2 cellular contexts compared by ENCODE assay signal in the genomic region with DNA sequence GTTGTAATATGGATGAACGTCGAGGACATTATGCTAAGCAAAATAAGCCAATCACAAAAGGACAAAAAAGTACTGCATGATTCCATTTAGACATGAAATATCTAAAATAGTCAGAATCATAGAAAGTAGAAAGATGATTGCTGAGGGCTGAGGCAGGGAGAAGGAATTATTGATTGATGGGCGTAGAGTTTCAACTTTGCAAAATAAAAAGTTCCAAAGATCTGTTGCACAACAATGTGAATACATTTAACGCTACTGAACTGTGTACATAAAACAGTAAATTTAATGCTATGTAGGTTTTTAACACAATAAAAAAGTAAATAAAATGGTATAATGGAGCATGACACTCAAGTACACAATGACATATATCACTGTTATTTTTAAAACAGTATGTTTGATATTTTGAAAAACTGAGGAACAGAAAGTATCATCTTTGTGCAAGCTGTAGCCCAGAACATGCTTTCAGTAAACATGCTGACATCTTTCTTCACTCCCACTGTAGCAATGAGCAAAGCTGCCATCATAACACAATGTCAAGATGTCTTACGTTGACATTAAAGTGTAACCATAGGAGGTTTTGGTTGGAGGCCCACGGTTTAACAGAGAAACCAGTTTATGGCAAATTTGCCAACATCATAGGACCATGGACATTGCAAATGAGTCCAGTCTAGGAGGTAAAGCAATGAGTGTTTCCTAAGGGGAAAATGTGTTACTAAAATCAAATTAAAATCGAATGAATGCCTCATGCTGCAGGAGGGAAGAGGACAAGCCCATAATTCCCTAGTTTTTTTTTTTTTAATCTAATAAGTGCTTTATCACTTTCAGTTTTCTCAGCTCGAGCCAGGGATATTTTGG.
TF ChIP-seq lines count a peak whose summit lies in the region.

No MANE protein-coding gene starts in this region.

TF ChIP-seq in SK-N-SH, 30 proteins besides CTCF, POLR2A, EP300 and RAD21:
- TF ChIP-seq, protein P1, sequence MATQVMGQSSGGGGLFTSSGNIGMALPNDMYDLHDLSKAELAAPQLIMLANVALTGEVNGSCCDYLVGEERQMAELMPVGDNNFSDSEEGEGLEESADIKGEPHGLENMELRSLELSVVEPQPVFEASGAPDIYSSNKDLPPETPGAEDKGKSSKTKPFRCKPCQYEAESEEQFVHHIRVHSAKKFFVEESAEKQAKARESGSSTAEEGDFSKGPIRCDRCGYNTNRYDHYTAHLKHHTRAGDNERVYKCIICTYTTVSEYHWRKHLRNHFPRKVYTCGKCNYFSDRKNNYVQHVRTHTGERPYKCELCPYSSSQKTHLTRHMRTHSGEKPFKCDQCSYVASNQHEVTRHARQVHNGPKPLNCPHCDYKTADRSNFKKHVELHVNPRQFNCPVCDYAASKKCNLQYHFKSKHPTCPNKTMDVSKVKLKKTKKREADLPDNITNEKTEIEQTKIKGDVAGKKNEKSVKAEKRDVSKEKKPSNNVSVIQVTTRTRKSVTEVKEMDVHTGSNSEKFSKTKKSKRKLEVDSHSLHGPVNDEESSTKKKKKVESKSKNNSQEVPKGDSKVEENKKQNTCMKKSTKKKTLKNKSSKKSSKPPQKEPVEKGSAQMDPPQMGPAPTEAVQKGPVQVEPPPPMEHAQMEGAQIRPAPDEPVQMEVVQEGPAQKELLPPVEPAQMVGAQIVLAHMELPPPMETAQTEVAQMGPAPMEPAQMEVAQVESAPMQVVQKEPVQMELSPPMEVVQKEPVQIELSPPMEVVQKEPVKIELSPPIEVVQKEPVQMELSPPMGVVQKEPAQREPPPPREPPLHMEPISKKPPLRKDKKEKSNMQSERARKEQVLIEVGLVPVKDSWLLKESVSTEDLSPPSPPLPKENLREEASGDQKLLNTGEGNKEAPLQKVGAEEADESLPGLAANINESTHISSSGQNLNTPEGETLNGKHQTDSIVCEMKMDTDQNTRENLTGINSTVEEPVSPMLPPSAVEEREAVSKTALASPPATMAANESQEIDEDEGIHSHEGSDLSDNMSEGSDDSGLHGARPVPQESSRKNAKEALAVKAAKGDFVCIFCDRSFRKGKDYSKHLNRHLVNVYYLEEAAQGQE (IDR thresholded peaks at IDR 0.05; ENCODE audit: low read depth, low read length) = no peak
- no peak for TF ChIP-seq SMC3 (IDR thresholded peaks at IDR 0.05; ENCODE audit: low read depth, low read length)
- no peak for TF ChIP-seq TCF12 (IDR thresholded peaks at IDR 0.05)
- TF ChIP-seq, protein P2, sequence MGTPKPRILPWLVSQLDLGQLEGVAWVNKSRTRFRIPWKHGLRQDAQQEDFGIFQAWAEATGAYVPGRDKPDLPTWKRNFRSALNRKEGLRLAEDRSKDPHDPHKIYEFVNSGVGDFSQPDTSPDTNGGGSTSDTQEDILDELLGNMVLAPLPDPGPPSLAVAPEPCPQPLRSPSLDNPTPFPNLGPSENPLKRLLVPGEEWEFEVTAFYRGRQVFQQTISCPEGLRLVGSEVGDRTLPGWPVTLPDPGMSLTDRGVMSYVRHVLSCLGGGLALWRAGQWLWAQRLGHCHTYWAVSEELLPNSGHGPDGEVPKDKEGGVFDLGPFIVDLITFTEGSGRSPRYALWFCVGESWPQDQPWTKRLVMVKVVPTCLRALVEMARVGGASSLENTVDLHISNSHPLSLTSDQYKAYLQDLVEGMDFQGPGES (IDR thresholded peaks at IDR 0.05; ENCODE audit: low read depth, low read length) = no peak
- no peak for TF ChIP-seq FOSL2 (IDR thresholded peaks at IDR 0.05; ENCODE audit: borderline replicate concordance, low read depth)
- TF ChIP-seq MEF2A (IDR thresholded peaks at IDR 0.05; ENCODE audit: borderline replicate concordance, low read depth) = no peak
- no peak for TF ChIP-seq ELF1 (IDR thresholded peaks at IDR 0.05)
- TF ChIP-seq FOXJ3 (CRISPR knock-in tag; IDR thresholded peaks at IDR 0.05) = no peak
- TF ChIP-seq, protein P3, sequence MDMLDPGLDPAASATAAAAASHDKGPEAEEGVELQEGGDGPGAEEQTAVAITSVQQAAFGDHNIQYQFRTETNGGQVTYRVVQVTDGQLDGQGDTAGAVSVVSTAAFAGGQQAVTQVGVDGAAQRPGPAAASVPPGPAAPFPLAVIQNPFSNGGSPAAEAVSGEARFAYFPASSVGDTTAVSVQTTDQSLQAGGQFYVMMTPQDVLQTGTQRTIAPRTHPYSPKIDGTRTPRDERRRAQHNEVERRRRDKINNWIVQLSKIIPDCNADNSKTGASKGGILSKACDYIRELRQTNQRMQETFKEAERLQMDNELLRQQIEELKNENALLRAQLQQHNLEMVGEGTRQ (IDR thresholded peaks at IDR 0.05; ENCODE audit: borderline replicate concordance, low read depth, low read length) = no peak

TF ChIP-seq in SK-N-SH treated with all-trans-retinoic acid at 6 μM for 48 hours, 23 proteins besides CTCF, POLR2A, EP300 and RAD21 (continued from another document):
- TF ChIP-seq, protein P4, sequence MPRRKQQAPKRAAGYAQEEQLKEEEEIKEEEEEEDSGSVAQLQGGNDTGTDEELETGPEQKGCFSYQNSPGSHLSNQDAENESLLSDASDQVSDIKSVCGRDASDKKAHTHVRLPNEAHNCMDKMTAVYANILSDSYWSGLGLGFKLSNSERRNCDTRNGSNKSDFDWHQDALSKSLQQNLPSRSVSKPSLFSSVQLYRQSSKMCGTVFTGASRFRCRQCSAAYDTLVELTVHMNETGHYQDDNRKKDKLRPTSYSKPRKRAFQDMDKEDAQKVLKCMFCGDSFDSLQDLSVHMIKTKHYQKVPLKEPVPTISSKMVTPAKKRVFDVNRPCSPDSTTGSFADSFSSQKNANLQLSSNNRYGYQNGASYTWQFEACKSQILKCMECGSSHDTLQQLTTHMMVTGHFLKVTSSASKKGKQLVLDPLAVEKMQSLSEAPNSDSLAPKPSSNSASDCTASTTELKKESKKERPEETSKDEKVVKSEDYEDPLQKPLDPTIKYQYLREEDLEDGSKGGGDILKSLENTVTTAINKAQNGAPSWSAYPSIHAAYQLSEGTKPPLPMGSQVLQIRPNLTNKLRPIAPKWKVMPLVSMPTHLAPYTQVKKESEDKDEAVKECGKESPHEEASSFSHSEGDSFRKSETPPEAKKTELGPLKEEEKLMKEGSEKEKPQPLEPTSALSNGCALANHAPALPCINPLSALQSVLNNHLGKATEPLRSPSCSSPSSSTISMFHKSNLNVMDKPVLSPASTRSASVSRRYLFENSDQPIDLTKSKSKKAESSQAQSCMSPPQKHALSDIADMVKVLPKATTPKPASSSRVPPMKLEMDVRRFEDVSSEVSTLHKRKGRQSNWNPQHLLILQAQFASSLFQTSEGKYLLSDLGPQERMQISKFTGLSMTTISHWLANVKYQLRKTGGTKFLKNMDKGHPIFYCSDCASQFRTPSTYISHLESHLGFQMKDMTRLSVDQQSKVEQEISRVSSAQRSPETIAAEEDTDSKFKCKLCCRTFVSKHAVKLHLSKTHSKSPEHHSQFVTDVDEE (CRISPR knock-in tag; IDR thresholded peaks at IDR 0.05) = no peak
- TF ChIP-seq ZFP3 (CRISPR knock-in tag; IDR thresholded peaks at IDR 0.05) = no peak
- TF ChIP-seq ZNF565 (CRISPR knock-in tag; conservative IDR thresholded peaks at IDR 0.05; ENCODE audit: low read depth) = no peak
- TF ChIP-seq, protein P5, sequence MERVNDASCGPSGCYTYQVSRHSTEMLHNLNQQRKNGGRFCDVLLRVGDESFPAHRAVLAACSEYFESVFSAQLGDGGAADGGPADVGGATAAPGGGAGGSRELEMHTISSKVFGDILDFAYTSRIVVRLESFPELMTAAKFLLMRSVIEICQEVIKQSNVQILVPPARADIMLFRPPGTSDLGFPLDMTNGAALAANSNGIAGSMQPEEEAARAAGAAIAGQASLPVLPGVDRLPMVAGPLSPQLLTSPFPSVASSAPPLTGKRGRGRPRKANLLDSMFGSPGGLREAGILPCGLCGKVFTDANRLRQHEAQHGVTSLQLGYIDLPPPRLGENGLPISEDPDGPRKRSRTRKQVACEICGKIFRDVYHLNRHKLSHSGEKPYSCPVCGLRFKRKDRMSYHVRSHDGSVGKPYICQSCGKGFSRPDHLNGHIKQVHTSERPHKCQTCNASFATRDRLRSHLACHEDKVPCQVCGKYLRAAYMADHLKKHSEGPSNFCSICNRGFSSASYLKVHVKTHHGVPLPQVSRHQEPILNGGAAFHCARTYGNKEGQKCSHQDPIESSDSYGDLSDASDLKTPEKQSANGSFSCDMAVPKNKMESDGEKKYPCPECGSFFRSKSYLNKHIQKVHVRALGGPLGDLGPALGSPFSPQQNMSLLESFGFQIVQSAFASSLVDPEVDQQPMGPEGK (CRISPR knock-in tag; IDR thresholded peaks at IDR 0.05; ENCODE audit: borderline replicate concordance) = no peak
- no peak for TF ChIP-seq OSR1 (CRISPR knock-in tag; IDR thresholded peaks at IDR 0.05)
- no peak for TF ChIP-seq ZNF8 (CRISPR knock-in tag; IDR thresholded peaks at IDR 0.05)
- TF ChIP-seq RARB (CRISPR knock-in tag; IDR thresholded peaks at IDR 0.05) = no peak
- TF ChIP-seq ARNTL (CRISPR knock-in tag; IDR thresholded peaks at IDR 0.05; ENCODE audit: borderline replicate concordance, low read depth) = no peak
- no peak for TF ChIP-seq CSDC2 (CRISPR knock-in tag; IDR thresholded peaks at IDR 0.05)
- TF ChIP-seq ZNF70 (CRISPR knock-in tag; IDR thresholded peaks at IDR 0.05) = no peak
- TF ChIP-seq, protein P6, sequence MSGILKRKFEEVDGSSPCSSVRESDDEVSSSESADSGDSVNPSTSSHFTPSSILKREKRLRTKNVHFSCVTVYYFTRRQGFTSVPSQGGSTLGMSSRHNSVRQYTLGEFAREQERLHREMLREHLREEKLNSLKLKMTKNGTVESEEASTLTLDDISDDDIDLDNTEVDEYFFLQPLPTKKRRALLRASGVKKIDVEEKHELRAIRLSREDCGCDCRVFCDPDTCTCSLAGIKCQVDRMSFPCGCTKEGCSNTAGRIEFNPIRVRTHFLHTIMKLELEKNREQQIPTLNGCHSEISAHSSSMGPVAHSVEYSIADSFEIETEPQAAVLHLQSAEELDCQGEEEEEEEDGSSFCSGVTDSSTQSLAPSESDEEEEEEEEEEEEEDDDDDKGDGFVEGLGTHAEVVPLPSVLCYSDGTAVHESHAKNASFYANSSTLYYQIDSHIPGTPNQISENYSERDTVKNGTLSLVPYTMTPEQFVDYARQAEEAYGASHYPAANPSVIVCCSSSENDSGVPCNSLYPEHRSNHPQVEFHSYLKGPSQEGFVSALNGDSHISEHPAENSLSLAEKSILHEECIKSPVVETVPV (CRISPR knock-in tag; IDR thresholded peaks at IDR 0.05) = no peak
- TF ChIP-seq, protein P7, sequence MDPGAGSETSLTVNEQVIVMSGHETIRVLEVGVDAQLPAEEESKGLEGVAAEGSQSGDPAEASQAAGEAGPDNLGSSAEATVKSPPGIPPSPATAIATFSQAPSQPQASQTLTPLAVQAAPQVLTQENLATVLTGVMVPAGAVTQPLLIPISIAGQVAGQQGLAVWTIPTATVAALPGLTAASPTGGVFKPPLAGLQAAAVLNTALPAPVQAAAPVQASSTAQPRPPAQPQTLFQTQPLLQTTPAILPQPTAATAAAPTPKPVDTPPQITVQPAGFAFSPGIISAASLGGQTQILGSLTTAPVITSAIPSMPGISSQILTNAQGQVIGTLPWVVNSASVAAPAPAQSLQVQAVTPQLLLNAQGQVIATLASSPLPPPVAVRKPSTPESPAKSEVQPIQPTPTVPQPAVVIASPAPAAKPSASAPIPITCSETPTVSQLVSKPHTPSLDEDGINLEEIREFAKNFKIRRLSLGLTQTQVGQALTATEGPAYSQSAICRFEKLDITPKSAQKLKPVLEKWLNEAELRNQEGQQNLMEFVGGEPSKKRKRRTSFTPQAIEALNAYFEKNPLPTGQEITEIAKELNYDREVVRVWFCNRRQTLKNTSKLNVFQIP (CRISPR knock-in tag; IDR thresholded peaks at IDR 0.05; ENCODE audit: borderline replicate concordance, low read depth) = no peak
- no peak for TF ChIP-seq ISL1 (CRISPR knock-in tag; IDR thresholded peaks at IDR 0.05)
- no peak for TF ChIP-seq ESRRG (CRISPR knock-in tag; IDR thresholded peaks at IDR 0.05)
- no peak for TF ChIP-seq SNAI2 (CRISPR knock-in tag; IDR thresholded peaks at IDR 0.05)
